18 cellular contexts compared by ENCODE assay signal in genomic region chr11:61168858-61169257, GRCh38. TPM values are rescaled to one million over a fixed set of nuclear protein-coding genes. Genes with fewer than 3 reads are reported as not detected.
"Had no signal": no experiment of that assay in that cellular context is flagged by ENCODE, and none has a peak within 500 bp of the region (broad histone marks: within the 10 kb centered on the region; RNA-seq: fewer than 3 reads in every experiment).

No MANE protein-coding gene starts in this region.

- H3K36me3 ChIP-seq: cardiac muscle cell, heart right ventricle, tibial artery had no signal

- H3K27me3 ChIP-seq: cardiac muscle cell, dorsolateral prefrontal cortex had no signal

- DNase-seq: activated CD4-positive, alpha-beta T cell treated with anti-CD3 and anti-CD28 coated beads, Interleukin-2, amount 50 U/mL, for 1 hour; activated effector memory CD4-positive, alpha-beta T cell treated with Interleukin-2 at 50 U/mL for 16 hours; activated T-cell treated with anti-CD3 and anti-CD28 coated beads, Interleukin-2, amount 50 U/mL, for 24 hours; endodermal cell; heart right ventricle; mesendoderm; natural killer cell; nucleus accumbens; posterior cingulate gyrus; retina; tibial artery had no signal

- H3K4me3 ChIP-seq: cardiac muscle cell, dorsolateral prefrontal cortex, heart right ventricle, tibial artery had no signal

- ATAC-seq: activated CD4-positive, CD25-positive, alpha-beta regulatory T cell treated with anti-CD3 and anti-CD28 coated beads, Interleukin-2, amount 50 U/mL, for 24 hours; activated naive CD4-positive, alpha-beta T cell treated with anti-CD3 and anti-CD28 coated beads, Interleukin-2, amount 50 U/mL, for 72 hours; heart right ventricle; natural killer cell; stimulated activated effector memory CD8-positive, alpha-beta T cell treated with anti-CD3 and anti-CD28 coated beads, Interleukin-12 subunit alpha, Interleukin-12 subunit beta, amount 100 ng/mL, for 72 hours had no signal

- H3K4me1 ChIP-seq: tibial artery had no signal

- H3K9me3 ChIP-seq: tibial artery had no signal

- H3K27ac ChIP-seq: cardiac muscle cell, dorsolateral prefrontal cortex, tibial artery had no signal

RNA-seq across cellular contexts. Expression of gene PGA3, which starts 34.5 kb away (rescaled TPM):
- total RNA-seq: activated naive CD4-positive, alpha-beta T cell treated with anti-CD3 and anti-CD28 coated beads, Interleukin-2, amount 50 U/mL, for 72 hours; cardiac muscle cell; endodermal cell; epithelial cell of proximal tubule; frontal cortex; natural killer cell had no signal

RNA-seq across cellular contexts. Expression of gene PGA4, which starts 53.3 kb away (rescaled TPM):
- total RNA-seq: activated naive CD4-positive, alpha-beta T cell treated with anti-CD3 and anti-CD28 coated beads, Interleukin-2, amount 50 U/mL, for 72 hours; epithelial cell of proximal tubule; natural killer cell had no signal
